1 cellular context compared by ENCODE assay signal in genomic region chr4:68365068-68365467, GRCh38.
TF ChIP-seq lines count a peak whose summit lies in the region.

No MANE protein-coding gene starts in this region.

TF ChIP-seq in A549, 52 proteins besides CTCF, POLR2A, EP300 and RAD21 (continued from another document):
- TF ChIP-seq HMGXB4 (CRISPR knock-in tag; IDR thresholded peaks at IDR 0.05; ENCODE audit: borderline replicate concordance): no peak
